ENCODE assay signal across 17 cellular contexts in genomic region chr9:12629091-12629490, GRCh38.
DNase-seq lines count a peak whose midpoint lies in the region; TF ChIP-seq lines count a peak whose summit lies in the region.
"Had no signal": no experiment of that assay in that cellular context is flagged by ENCODE, and none has a peak within 500 bp of the region (broad histone marks: within the 10 kb centered on the region; RNA-seq: fewer than 3 reads in every experiment).

No MANE protein-coding gene starts in this region.

- H3K36me3 Mint-ChIP-seq in type B pancreatic cell = no peaks in the 10 kb centered on the region
- H3K36me3 Mint-ChIP-seq: CD4-positive, CD25-positive, alpha-beta regulatory T cell; CD8-positive, alpha-beta memory T cell had no signal

- H3K9me3 Mint-ChIP-seq in type B pancreatic cell = no peaks in the 10 kb centered on the region
- H3K9me3 Mint-ChIP-seq: GM23338 had no signal

- peaks cover 3% of the 10 kb centered on the region for H3K27me3 Mint-ChIP-seq in type B pancreatic cell
- H3K27me3 Mint-ChIP-seq: CD4-positive, CD25-positive, alpha-beta regulatory T cell; CD8-positive, alpha-beta memory T cell had no signal

- no peak overlapping the region for H3K27ac ChIP-seq in SK-N-MC
- no peak overlapping the region for H3K27ac ChIP-seq in caudate nucleus (ENCODE audit: low read depth, low read length)
- H3K27ac ChIP-seq: HL-60 had no signal

- no peak overlapping the region for H3K27ac Mint-ChIP-seq in type B pancreatic cell
- H3K27ac Mint-ChIP-seq: CD4-positive, CD25-positive, alpha-beta regulatory T cell; CD8-positive, alpha-beta memory T cell; HFFc6 had no signal

- DNase-seq in SK-N-MC (ENCODE audit: low read depth, low spot score) (peak; percentile 12), kidney tubule cell (ENCODE audit: low spot score) (peak; percentile 49), retinal pigment epithelial cell (ENCODE audit: low read depth) (peak; percentile 87), caudate nucleus (lab: John Stamatoyannopoulos, UW) (no peak), type B pancreatic cell (ENCODE audit: extremely low spot score, unreplicated experiment) (no peak), hepatic stellate cell (ENCODE audit: low spot score) (no peak)
- DNase-seq: ACHN; BE2C; C1 segment of cervical spinal cord; CD4-positive, CD25-positive, alpha-beta regulatory T cell; CD8-positive, alpha-beta memory T cell; COR-L47; DMS 273 treated with DMSO at 0.1 percent for 48 hours; HFFc6; IMR-90 had no signal

- H3K4me1 Mint-ChIP-seq in type B pancreatic cell (ENCODE audit: unreplicated experiment) = peaks cover 8% of the 10 kb centered on the region
- H3K4me1 Mint-ChIP-seq: CD4-positive, CD25-positive, alpha-beta regulatory T cell; CD8-positive, alpha-beta memory T cell had no signal

- H3K9me3 ChIP-seq in SK-N-MC (ENCODE audit: low read depth, low read length) = no peaks in the 10 kb centered on the region
- H3K9me3 ChIP-seq: BE2C had no signal

- no peak overlapping the region for H3K4me3 ChIP-seq in SK-N-MC
- H3K4me3 ChIP-seq in retinal pigment epithelial cell (ENCODE audit: low read length) = no peak overlapping the region
- H3K4me3 ChIP-seq: GM23338 had no signal

- H3K9ac ChIP-seq in SK-N-MC (ENCODE audit: insufficient read length) = no peak overlapping the region

- H3K36me3 ChIP-seq in SK-N-MC (ENCODE audit: insufficient read depth, low read length) = no peaks in the 10 kb centered on the region
- H3K36me3 ChIP-seq: BE2C had no signal

- no peak overlapping the region for H3K4me3 Mint-ChIP-seq in type B pancreatic cell
- H3K4me3 Mint-ChIP-seq: CD4-positive, CD25-positive, alpha-beta regulatory T cell; CD8-positive, alpha-beta memory T cell; GM23338; HFFc6 had no signal

- TF ChIP-seq CTCF in retinal pigment epithelial cell (conservative IDR thresholded peaks at IDR 0.05; ENCODE audit: low read depth, low read length) = no peak
- TF ChIP-seq CTCF in type B pancreatic cell (conservative IDR thresholded peaks at IDR 0.05) = no peak

Comparison
In these comparisons a context has a peak if more than half of its experiments do, and no peak if none do; other contexts are left out.
1. DNase-seq: peak in SK-N-MC (single experiment), kidney tubule cell (single experiment) and retinal pigment epithelial cell (single experiment); none in caudate nucleus (0 of 61), type B pancreatic cell (single experiment) and hepatic stellate cell (single experiment).